ENCODE assay signal across 23 cellular contexts in the genomic region with DNA sequence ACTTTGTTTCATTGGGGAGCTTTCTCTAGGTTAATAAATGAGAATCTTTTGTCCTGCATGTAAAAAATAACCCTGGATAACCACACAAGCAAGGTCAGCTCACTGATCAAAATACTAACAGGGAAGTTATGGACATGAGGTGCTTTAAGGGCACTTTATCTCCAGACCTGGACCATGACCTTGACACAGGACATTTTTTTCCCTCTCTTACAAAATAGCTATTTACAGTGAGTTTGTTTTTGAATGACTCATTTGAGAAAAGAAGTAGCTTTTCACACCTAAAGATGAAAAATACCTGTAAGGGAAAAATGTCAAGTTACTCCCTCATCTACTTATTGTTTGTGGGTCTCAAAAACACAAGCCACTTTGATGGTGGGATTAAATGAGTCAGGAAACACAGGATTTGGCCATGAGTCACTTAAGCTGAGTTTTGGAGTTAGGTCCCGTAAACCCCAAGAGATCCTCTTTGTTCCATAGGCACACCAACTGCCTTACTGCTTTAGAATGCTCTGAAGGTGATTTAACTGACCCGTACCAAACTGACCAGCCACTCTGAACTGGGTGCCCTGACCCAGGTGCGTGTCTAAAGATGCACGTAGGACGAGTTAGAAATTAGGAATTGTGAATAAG.
"Had no signal": no experiment of that assay in that cellular context is flagged by ENCODE, and none has a peak within 500 bp of the region (broad histone marks: within the 10 kb centered on the region; RNA-seq: fewer than 3 reads in every experiment).

No MANE protein-coding gene starts in this region.

- H3K27ac ChIP-seq: adrenal gland, breast epithelium had no signal

- H3K27me3 ChIP-seq: adrenal gland, breast epithelium had no signal

- H3K9me3 ChIP-seq: adrenal gland, breast epithelium had no signal

- H3K36me3 ChIP-seq: adrenal gland, breast epithelium had no signal

- DNase-seq: activated CD4-positive, alpha-beta T cell treated with anti-CD3 and anti-CD28 coated beads for 4 hours; activated CD4-positive, alpha-beta T cell treated with anti-CD3 and anti-CD28 coated beads, Interleukin-2, amount 50 U/mL, for 4 hours; activated CD8-positive, alpha-beta memory T cell treated with anti-CD3 and anti-CD28 coated beads, Interleukin-2, amount 50 U/mL, for 48 hours; activated CD8-positive, alpha-beta T cell treated with anti-CD3 and anti-CD28 coated beads, Interleukin-2, amount 10 ng/mL, durations not matched to agents 7 days and 5 days; activated naive CD4-positive, alpha-beta T cell treated with anti-CD3 and anti-CD28 coated beads, Interleukin-2, amount 50 U/mL, for 16 hours; activated naive CD8-positive, alpha-beta T cell treated with anti-CD3 and anti-CD28 coated beads, Interleukin-2, amount 10 ng/mL, durations not matched to agents 7 days and 5 days; activated T-cell treated with anti-CD3 and anti-CD28 coated beads, Interleukin-2, amount 50 U/mL, for 1 hour; adrenal gland; anterior cingulate cortex; caudate nucleus; KG1; NCI-H1092; NCI-H1417; NCI-H1694; NCI-H2029; NCI-H2107; NCI-H2171 treated with DMSO at 0.1 percent for 48 hours; NCI-H345; NCI-H510A; NCI-H526 treated with DMSO at 0.1 percent for 48 hours; PC-3; SHP77 had no signal

- H3K4me3 ChIP-seq: adrenal gland, breast epithelium had no signal

- H3K4me1 ChIP-seq: adrenal gland, breast epithelium had no signal
